In the genomic region with DNA sequence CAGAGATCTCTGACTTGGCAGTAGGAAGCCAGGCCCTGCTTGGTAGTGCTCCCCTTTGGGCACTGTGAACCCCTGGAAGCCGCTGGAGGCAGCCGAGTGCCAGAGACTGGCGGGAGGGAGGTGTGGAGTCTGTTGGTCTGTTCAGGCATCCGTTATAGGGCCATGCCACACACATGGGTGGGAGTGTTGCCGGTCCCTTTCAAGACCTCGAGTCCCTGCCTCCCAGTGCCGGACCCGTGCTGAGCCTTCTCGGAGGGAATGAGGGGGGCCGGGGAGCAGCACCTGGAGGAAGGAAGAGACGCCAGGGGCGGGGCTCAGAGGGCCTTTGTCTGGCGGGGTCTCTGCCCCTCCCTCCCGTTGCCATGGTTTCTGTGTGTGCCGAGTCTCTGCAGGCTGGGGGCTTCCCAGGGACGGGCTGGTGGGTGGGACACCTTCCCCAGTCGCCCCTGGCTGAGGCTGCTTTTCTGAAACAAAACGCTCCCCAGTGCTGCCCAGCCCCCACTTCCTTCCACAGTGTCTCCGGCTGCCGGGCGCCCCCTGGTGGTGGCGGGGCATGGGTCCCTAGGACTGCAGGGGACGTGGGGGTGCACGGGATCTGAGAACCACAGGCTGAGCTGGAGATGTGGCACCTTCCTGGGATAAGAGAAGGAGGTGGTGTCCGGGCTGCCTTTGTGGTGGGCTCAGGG, we compare ENCODE assay signal across 1 cellular context.
TF ChIP-seq lines count a peak whose summit lies in the region.

No MANE protein-coding gene starts in this region.

TF ChIP-seq in HepG2, 621 proteins besides CTCF, POLR2A, EP300 and RAD21 (continued from another document and continues in another):
- TF ChIP-seq, protein P1, sequence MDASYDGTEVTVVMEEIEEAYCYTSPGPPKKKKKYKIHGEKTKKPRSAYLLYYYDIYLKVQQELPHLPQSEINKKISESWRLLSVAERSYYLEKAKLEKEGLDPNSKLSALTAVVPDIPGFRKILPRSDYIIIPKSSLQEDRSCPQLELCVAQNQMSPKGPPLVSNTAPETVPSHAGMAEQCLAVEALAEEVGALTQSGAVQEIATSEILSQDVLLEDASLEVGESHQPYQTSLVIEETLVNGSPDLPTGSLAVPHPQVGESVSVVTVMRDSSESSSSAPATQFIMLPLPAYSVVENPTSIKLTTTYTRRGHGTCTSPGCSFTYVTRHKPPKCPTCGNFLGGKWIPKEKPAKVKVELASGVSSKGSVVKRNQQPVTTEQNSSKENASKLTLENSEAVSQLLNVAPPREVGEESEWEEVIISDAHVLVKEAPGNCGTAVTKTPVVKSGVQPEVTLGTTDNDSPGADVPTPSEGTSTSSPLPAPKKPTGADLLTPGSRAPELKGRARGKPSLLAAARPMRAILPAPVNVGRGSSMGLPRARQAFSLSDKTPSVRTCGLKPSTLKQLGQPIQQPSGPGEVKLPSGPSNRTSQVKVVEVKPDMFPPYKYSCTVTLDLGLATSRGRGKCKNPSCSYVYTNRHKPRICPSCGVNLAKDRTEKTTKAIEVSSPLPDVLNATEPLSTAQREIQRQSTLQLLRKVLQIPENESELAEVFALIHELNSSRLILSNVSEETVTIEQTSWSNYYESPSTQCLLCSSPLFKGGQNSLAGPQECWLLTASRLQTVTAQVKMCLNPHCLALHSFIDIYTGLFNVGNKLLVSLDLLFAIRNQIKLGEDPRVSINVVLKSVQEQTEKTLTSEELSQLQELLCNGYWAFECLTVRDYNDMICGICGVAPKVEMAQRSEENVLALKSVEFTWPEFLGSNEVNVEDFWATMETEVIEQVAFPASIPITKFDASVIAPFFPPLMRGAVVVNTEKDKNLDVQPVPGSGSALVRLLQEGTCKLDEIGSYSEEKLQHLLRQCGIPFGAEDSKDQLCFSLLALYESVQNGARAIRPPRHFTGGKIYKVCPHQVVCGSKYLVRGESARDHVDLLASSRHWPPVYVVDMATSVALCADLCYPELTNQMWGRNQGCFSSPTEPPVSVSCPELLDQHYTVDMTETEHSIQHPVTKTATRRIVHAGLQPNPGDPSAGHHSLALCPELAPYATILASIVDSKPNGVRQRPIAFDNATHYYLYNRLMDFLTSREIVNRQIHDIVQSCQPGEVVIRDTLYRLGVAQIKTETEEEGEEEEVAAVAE (CRISPR knock-in tag; IDR thresholded peaks at IDR 0.05; ENCODE audit: borderline replicate concordance), result no peak
- TF ChIP-seq RFX3 (CRISPR knock-in tag; IDR thresholded peaks at IDR 0.05), result 0 out of 2 replicates have a peak, but pooled peaks have one; percentile 11
- no peak for TF ChIP-seq BRCA1 (CRISPR knock-in tag; IDR thresholded peaks at IDR 0.05)
- TF ChIP-seq ZNF772 (CRISPR knock-in tag; IDR thresholded peaks at IDR 0.05), result no peak
- 0 out of 2 replicates have a peak, but pooled peaks have one; percentile 41 for TF ChIP-seq GZF1 (CRISPR knock-in tag; IDR thresholded peaks at IDR 0.05)
- TF ChIP-seq PAWR (CRISPR knock-in tag; IDR thresholded peaks at IDR 0.05; ENCODE audit: borderline replicate concordance), result no peak
- no peak for TF ChIP-seq DNMT1 (CRISPR knock-in tag; IDR thresholded peaks at IDR 0.05)
- TF ChIP-seq PRMT3 (CRISPR knock-in tag; IDR thresholded peaks at IDR 0.05; ENCODE audit: borderline replicate concordance, low read depth), result no peak
- TF ChIP-seq TCF12 (IDR thresholded peaks at IDR 0.05), result no peak
- TF ChIP-seq TCF12 (CRISPR knock-in tag; IDR thresholded peaks at IDR 0.05), result 0 out of 2 replicates have a peak, but pooled peaks have one; percentile 60
- TF ChIP-seq, protein P2, sequence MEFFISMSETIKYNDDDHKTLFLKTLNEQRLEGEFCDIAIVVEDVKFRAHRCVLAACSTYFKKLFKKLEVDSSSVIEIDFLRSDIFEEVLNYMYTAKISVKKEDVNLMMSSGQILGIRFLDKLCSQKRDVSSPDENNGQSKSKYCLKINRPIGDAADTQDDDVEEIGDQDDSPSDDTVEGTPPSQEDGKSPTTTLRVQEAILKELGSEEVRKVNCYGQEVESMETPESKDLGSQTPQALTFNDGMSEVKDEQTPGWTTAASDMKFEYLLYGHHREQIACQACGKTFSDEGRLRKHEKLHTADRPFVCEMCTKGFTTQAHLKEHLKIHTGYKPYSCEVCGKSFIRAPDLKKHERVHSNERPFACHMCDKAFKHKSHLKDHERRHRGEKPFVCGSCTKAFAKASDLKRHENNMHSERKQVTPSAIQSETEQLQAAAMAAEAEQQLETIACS (CRISPR knock-in tag; IDR thresholded peaks at IDR 0.05), result no peak
- TF ChIP-seq ATF1 (CRISPR knock-in tag; IDR thresholded peaks at IDR 0.05), result no peak
- no peak for TF ChIP-seq SRSF1 (optimal IDR thresholded peaks at IDR 0.05; ENCODE audit: low read depth, low read length)
- TF ChIP-seq, protein P3, sequence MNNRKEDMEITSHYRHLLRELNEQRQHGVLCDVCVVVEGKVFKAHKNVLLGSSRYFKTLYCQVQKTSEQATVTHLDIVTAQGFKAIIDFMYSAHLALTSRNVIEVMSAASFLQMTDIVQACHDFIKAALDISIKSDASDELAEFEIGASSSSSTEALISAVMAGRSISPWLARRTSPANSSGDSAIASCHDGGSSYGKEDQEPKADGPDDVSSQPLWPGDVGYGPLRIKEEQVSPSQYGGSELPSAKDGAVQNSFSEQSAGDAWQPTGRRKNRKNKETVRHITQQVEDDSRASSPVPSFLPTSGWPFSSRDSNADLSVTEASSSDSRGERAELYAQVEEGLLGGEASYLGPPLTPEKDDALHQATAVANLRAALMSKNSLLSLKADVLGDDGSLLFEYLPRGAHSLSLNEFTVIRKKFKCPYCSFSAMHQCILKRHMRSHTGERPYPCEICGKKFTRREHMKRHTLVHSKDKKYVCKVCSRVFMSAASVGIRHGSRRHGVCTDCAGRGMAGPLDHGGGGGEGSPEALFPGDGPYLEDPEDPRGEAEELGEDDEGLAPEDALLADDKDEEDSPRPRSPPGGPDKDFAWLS (CRISPR knock-in tag; IDR thresholded peaks at IDR 0.05; ENCODE audit: borderline replicate concordance), result no peak
- TF ChIP-seq, protein P4, sequence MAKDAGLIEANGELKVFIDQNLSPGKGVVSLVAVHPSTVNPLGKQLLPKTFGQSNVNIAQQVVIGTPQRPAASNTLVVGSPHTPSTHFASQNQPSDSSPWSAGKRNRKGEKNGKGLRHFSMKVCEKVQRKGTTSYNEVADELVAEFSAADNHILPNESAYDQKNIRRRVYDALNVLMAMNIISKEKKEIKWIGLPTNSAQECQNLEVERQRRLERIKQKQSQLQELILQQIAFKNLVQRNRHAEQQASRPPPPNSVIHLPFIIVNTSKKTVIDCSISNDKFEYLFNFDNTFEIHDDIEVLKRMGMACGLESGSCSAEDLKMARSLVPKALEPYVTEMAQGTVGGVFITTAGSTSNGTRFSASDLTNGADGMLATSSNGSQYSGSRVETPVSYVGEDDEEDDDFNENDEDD (CRISPR knock-in tag; IDR thresholded peaks at IDR 0.05; ENCODE audit: borderline replicate concordance), result peak; percentile 45; the same call in 1 of the 2 replicates
- no peak for TF ChIP-seq BATF2 (CRISPR knock-in tag; IDR thresholded peaks at IDR 0.05)
- no peak for TF ChIP-seq MIER2 (CRISPR knock-in tag; IDR thresholded peaks at IDR 0.05)
- no peak for TF ChIP-seq ZMYM4 (CRISPR knock-in tag; IDR thresholded peaks at IDR 0.05)
- 0 out of 2 replicates have a peak, but pooled peaks have one; percentile 43 for TF ChIP-seq ZBTB20 (CRISPR knock-in tag; IDR thresholded peaks at IDR 0.05; ENCODE audit: borderline replicate concordance, low read depth)
- TF ChIP-seq NFE2 (CRISPR knock-in tag; IDR thresholded peaks at IDR 0.05), result no peak
- no peak for TF ChIP-seq ZNF543 (CRISPR knock-in tag; IDR thresholded peaks at IDR 0.05)
- no peak for TF ChIP-seq HOMEZ (CRISPR knock-in tag; IDR thresholded peaks at IDR 0.05; ENCODE audit: low read depth)
- TF ChIP-seq GTF3A (CRISPR knock-in tag; conservative IDR thresholded peaks at IDR 0.05), result no peak
- no peak for TF ChIP-seq PLRG1 (conservative IDR thresholded peaks at IDR 0.05)
- TF ChIP-seq CHD4 (IDR thresholded peaks at IDR 0.05; ENCODE audit: borderline replicate concordance, low read length), result no peak
- no peak for TF ChIP-seq KDM5A (IDR thresholded peaks at IDR 0.05; ENCODE audit: borderline replicate concordance, low read length)
- no peak for TF ChIP-seq NONO (IDR thresholded peaks at IDR 0.05)
- TF ChIP-seq NONO (CRISPR knock-in tag; conservative IDR thresholded peaks at IDR 0.05), result peak; percentile 65; the same call in 1 of the 2 replicates
- TF ChIP-seq THAP7 (CRISPR knock-in tag; IDR thresholded peaks at IDR 0.05), result 0 out of 2 replicates have a peak, but pooled peaks have one; percentile 35
- peak; percentile 67 for TF ChIP-seq ZNF263 (CRISPR knock-in tag; IDR thresholded peaks at IDR 0.05)
- no peak for TF ChIP-seq ZNF180 (CRISPR knock-in tag; IDR thresholded peaks at IDR 0.05; ENCODE audit: borderline replicate concordance, low read depth)
- no peak for TF ChIP-seq REST (IDR thresholded peaks at IDR 0.05; ENCODE audit: borderline replicate concordance in 1 of 2, low read depth in 1 of 2, low read length in 2 of 2)
- TF ChIP-seq ZNF781 (CRISPR knock-in tag; IDR thresholded peaks at IDR 0.05; ENCODE audit: borderline replicate concordance, not compliant biosample characterization), result peak; percentile 87
- TF ChIP-seq ZNF256 (CRISPR knock-in tag; conservative IDR thresholded peaks at IDR 0.05), result no peak
- TF ChIP-seq ZNF691 (CRISPR knock-in tag; IDR thresholded peaks at IDR 0.05; ENCODE audit: borderline replicate concordance, low read depth), result peak; percentile 67; the same call in 1 of the 2 replicates
- TF ChIP-seq ZNF510 (CRISPR knock-in tag; IDR thresholded peaks at IDR 0.05; ENCODE audit: low read depth), result no peak
- no peak for TF ChIP-seq CREM (IDR thresholded peaks at IDR 0.05)
- no peak for TF ChIP-seq CREM (CRISPR knock-in tag; IDR thresholded peaks at IDR 0.05)
- no peak for TF ChIP-seq ELF4 (CRISPR knock-in tag; IDR thresholded peaks at IDR 0.05; ENCODE audit: borderline replicate concordance)
- TF ChIP-seq ZNF383 (CRISPR knock-in tag; IDR thresholded peaks at IDR 0.05; ENCODE audit: borderline replicate concordance), result no peak
- no peak for TF ChIP-seq ZBTB2 (CRISPR knock-in tag; IDR thresholded peaks at IDR 0.05; ENCODE audit: low read depth)
